ENCODE assay signal across 8 cellular contexts in the genomic region with DNA sequence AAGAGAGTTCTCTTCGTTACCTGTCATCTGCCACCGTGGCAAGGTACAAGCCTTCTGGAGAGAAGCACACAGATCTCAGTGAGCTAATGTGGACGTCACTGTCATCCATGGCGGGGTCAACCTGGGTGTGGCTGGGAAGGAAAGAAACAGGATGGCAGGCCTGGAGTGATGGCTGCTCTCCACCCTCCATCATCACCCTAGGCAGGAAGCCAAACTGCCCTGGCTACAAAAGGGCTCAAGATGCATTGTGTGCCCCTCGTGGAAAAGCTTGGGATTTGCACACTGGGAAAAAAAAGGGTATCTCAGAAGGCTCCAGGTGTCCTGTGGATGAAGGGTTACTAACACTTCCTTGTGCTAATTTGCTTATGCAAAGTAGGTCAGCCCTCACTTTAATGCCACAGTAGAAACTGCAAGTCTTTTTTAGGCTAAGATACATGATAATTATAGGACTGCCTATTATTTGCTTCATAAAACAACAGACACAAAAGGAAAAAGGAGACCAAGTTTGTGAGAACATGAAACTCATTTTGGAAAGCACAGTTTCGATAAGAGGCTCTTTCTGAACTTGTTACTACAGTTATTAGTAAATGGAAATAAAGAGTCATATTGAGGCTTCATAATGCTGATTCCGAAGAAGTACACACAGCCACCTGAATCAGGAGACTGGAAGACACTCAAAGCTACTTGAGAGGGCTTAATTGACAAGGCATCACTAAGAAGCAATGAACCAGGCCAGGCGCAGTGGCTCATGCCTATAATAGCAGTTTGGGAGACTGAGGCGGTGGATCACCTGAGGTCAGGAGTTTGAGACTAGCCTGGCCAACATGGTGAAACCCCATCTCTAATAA. TPM values are rescaled to one million over a fixed set of nuclear protein-coding genes. Genes with fewer than 3 reads are reported as not detected.
DNase-seq lines count a peak whose midpoint lies in the region; ATAC-seq, FAIRE-seq and TF ChIP-seq lines count a peak whose summit lies in the region.

No MANE protein-coding gene starts in this region.

- no peaks in the 10 kb centered on the region for H3K9me3 Mint-ChIP-seq in activated T-cell treated with anti-CD3 and anti-CD28 coated beads, Interleukin-2, amount 50 U/mL, for 24 hours
- H3K9me3 Mint-ChIP-seq in IgD-negative memory B cell, result no peaks in the 10 kb centered on the region

- CTCF ChIA-PET in K562 (lab: Yijun Ruan, JAX; ENCODE audit: low intra/inter-chr PET ratio), result interaction anchor here (3.4 kb wide), 1 partner anchor 160 kb away, joined by 23 read pairs; no protein-coding TSS in a partner anchor

- H3K27ac Mint-ChIP-seq in activated T-cell treated with anti-CD3 and anti-CD28 coated beads, Interleukin-2, amount 50 U/mL, for 24 hours, result peak overlapping the region; percentile 98
- H3K27ac Mint-ChIP-seq in IgD-negative memory B cell, result peak overlapping the region in 2 of 3 donors; percentile 3 to 88

- ATAC-seq in GM21619 (IDR thresholded peaks at IDR 0.05; ENCODE audit: unreplicated experiment) (peak; percentile 91), K562 (peak; percentile 16)

- H3K27me3 Mint-ChIP-seq in activated T-cell treated with anti-CD3 and anti-CD28 coated beads, Interleukin-2, amount 50 U/mL, for 24 hours, result no peaks in the 10 kb centered on the region
- no peaks in the 10 kb centered on the region for H3K27me3 Mint-ChIP-seq in IgD-negative memory B cell

- no peak for TF ChIP-seq EP300 in K562 (IDR thresholded peaks at IDR 0.05; ENCODE audit: low read length)

- H3K9me3 ChIP-seq in K562 (replicated peaks; ENCODE audit: control insufficient read depth, insufficient read depth, low read depth, low read length), result no peaks in the 10 kb centered on the region

- POLR2A ChIA-PET in K562 (lab: Yijun Ruan, JAX), result interaction anchor here (0.5 to 1.9 kb wide), 8 partner anchors 9 to 34 kb away, joined by 3 to 7 read pairs (median 5); no protein-coding TSS in a partner anchor

- peak; percentile 53 for TF ChIP-seq POLR2A in K562 (conservative IDR thresholded peaks at IDR 0.05)

- H3K4me1 ChIP-seq in K562 (replicated peaks in 1 of 2; ENCODE audit: control insufficient read depth in 2 of 2, insufficient read depth in 2 of 2, low read length in 2 of 2), result no peaks in the 10 kb centered on the region; a peak in 1 of 5 replicates

- BruUV-seq in K562 (replicated peaks; lab: Mats Ljungman, UMichigan), result no TSS peak

- no peak for TF ChIP-seq RAD21 in K562 (CRISPR knock-in tag; conservative IDR thresholded peaks at IDR 0.05 in 1 of 2, IDR thresholded peaks at IDR 0.05 in 1 of 2)

- H3K27me3 ChIP-seq in K562 (ENCODE audit: control insufficient read depth in 2 of 2, insufficient read depth in 2 of 2, low read length in 2 of 2), result no peaks in the 10 kb centered on the region

- intact Hi-C loops in K562 (cut with micrococcal nuclease), result loop anchor here (2.0 kb wide), 1 partner anchor 161 kb away; no protein-coding TSS in a partner anchor

- H2AFZ ChIP-seq in K562 (ENCODE audit: low read depth, low read length), result no peak overlapping the region

- H3K4me3 Mint-ChIP-seq in activated T-cell treated with anti-CD3 and anti-CD28 coated beads, Interleukin-2, amount 50 U/mL, for 24 hours, result peak overlapping the region; percentile 27
- H3K4me3 Mint-ChIP-seq in IgD-negative memory B cell, result peak overlapping the region in 1 of 4 donors; percentile 15

- H4K20me1 ChIP-seq in K562 (replicated peaks; ENCODE audit: control insufficient read depth, insufficient read depth, low read length), result no peaks in the 10 kb centered on the region; the same call in 1 of the 2 replicates

- peaks cover 72% of the 10 kb centered on the region for H3K4me1 Mint-ChIP-seq in activated T-cell treated with anti-CD3 and anti-CD28 coated beads, Interleukin-2, amount 50 U/mL, for 24 hours (ENCODE audit: low read depth)
- peaks cover 7 to 10% (median 8%) of the 10 kb centered on the region in 3 donors for H3K4me1 Mint-ChIP-seq in IgD-negative memory B cell

- H3K36me3 ChIP-seq in K562 (ENCODE audit: control insufficient read depth, insufficient read depth, low read length), result peaks cover 91% of the 10 kb centered on the region

- no peak overlapping the region for H3K4me3 ChIP-seq in K562

- TF ChIP-seq CTCF in K562 (IDR thresholded peaks at IDR 0.05 in 2 of 3, conservative IDR thresholded peaks at IDR 0.05 in 1 of 3; ENCODE audit: insufficient read depth in 2 of 3, low read depth in 1 of 3, low read length in 3 of 3), result no peak

- no peak overlapping the region for H3K4me2 ChIP-seq in K562 (ENCODE audit: insufficient read depth, low read length)

- no peak for FAIRE-seq in K562 (lab: Jason Lieb, UNC)

- H3K9ac ChIP-seq in K562 (ENCODE audit: insufficient read depth in 1 of 2, low read depth in 2 of 2, low read length in 2 of 2), result no peak overlapping the region

- no peak overlapping the region for H3K27ac ChIP-seq in K562 (ENCODE audit: extremely low read depth, low read depth, low read length)

- H3K79me2 ChIP-seq in K562 (ENCODE audit: control insufficient read depth, insufficient read depth, low read length), result no peaks in the 10 kb centered on the region

- peaks cover 94% of the 10 kb centered on the region for H3K36me3 Mint-ChIP-seq in activated T-cell treated with anti-CD3 and anti-CD28 coated beads, Interleukin-2, amount 50 U/mL, for 24 hours (ENCODE audit: low read depth)
- H3K36me3 Mint-ChIP-seq in IgD-negative memory B cell, result peaks cover 6% of the 10 kb centered on the region

- 80% methylated on average over 9 of the region's 9 CpGs for WGBS in K562 (ENCODE audit: insufficient coverage, low coverage, missing lambda C conversion rate)

- no peaks in the 10 kb centered on the region for H3K9me1 ChIP-seq in K562 (ENCODE audit: control insufficient read depth, insufficient read depth, low read length)

- in situ Hi-C loops in K562 (cut with MboI), result no loop called here

- peak; percentile 65 for DNase-seq in activated T-cell treated with anti-CD3 and anti-CD28 coated beads, Interleukin-2, amount 50 U/mL, for 24 hours
- DNase-seq in activated T-cell treated with anti-CD3 and anti-CD28 coated beads, Interleukin-2, amount 50 U/mL, for 1 hour, result no peak
- DNase-seq in K562 (ENCODE audit: extremely low read depth in 1 of 4, low spot score in 3 of 4) (no peak), occipital lobe (lab: John Stamatoyannopoulos, UW) (no peak), UCSD-AML1 (lab: John Stamatoyannopoulos, UW; ENCODE audit: unreplicated experiment) (no peak)
- peak; percentile 41 to 43 for DNase-seq in stimulated activated CD4-positive, alpha-beta T cell treated with anti-CD3 and anti-CD28 coated beads, Interleukin-2, amount 100 ng/mL, for 24 hours

TF ChIP-seq in K562, 482 proteins besides CTCF, POLR2A, EP300 and RAD21:
- no peak for TF ChIP-seq PTBP1 (IDR thresholded peaks at IDR 0.05; ENCODE audit: low read depth, low read length)
- TF ChIP-seq POLR2B (IDR thresholded peaks at IDR 0.05; ENCODE audit: low read depth, partially characterized antibody), result peak; percentile 9

RNA-seq across cellular contexts. Expression of a gene that starts 18.9 kb away (rescaled TPM):
- 21.0 TPM for polyA plus RNA-seq in IgD-negative memory B cell
- total RNA-seq in K562 (2011; cell fraction: chromatin; rRNA removed; ENCODE audit: low replicate concordance), result 115 and 120 TPM in 2 replicates
- 65.7 and 71.2 TPM in 2 replicates for total RNA-seq in K562 (2011; cell fraction: nucleolus; rRNA removed)
- 72.1 and 77.7 TPM in 2 replicates for total RNA-seq in K562 (2011; cell fraction: nucleoplasm; rRNA removed)
- 85.3 and 91.1 TPM in 2 replicates for total RNA-seq in K562 (2014; rRNA removed)
- 92.6 and 92.7 TPM in 2 replicates for total RNA-seq in K562 (2014; rRNA removed; fragmentation: Illumina TruSeq; extraction: Trizol)
- 86.3 and 90.2 TPM in 2 replicates for total RNA-seq in K562 (2015; rRNA removed; fragmentation: Illumina TruSeq; extraction: Trizol)
- 61.8 and 67.5 TPM in 2 replicates for total RNA-seq in K562 (2021)
- 80.3 and 110 TPM in 2 replicates for polyA plus RNA-seq in K562 (2011; rRNA removed)
- polyA plus RNA-seq in K562 (2011; cell fraction: cytosol; rRNA removed), result 75.8 and 83.5 TPM in 2 replicates
- polyA plus RNA-seq in K562 (2011; cell fraction: nucleus; rRNA removed), result 82.7 and 100 TPM in 2 replicates
- polyA plus RNA-seq in K562 (2012), result 54.6 and 62.9 TPM in 2 replicates
- 105 and 107 TPM in 2 replicates for polyA plus RNA-seq in K562 (2014; fragmentation: Illumina TruSeq; extraction: Trizol)
- polyA plus RNA-seq in K562 (2014; fragmentation: Nextera tagmentation; extraction: Ambion mirVana), result 100 to 1,000 TPM; 180 to 189 TPM
- 92.9 and 105 TPM in 2 replicates for polyA plus RNA-seq in K562 (2014; rRNA removed)
- 99.3 and 125 TPM in 2 replicates for polyA minus RNA-seq in K562 (2011; rRNA and poly(A)+ RNA removed)
- polyA minus RNA-seq in K562 (2011; cell fraction: cytosol; rRNA and poly(A)+ RNA removed), result 42.2 and 55.9 TPM in 2 replicates
- 29.5 and 37.5 TPM in 2 replicates for polyA minus RNA-seq in K562 (2011; cell fraction: nucleus; rRNA and poly(A)+ RNA removed)
- 25.7 TPM for total RNA-seq in occipital lobe

RNA-seq across cellular contexts. Expression of a gene that starts 25.6 kb away (rescaled TPM):
- 4.5 TPM for polyA plus RNA-seq in IgD-negative memory B cell
- 33.8 and 42.8 TPM in 2 replicates for total RNA-seq in K562 (2011; cell fraction: chromatin; rRNA removed; ENCODE audit: low replicate concordance)
- total RNA-seq in K562 (2011; cell fraction: nucleolus; rRNA removed), result 35.4 and 37.2 TPM in 2 replicates
- 39.2 and 65.9 TPM in 2 replicates for total RNA-seq in K562 (2011; cell fraction: nucleoplasm; rRNA removed)
- 59.8 and 98.7 TPM in 2 replicates for total RNA-seq in K562 (2014; rRNA removed)
- 45.0 and 48.3 TPM in 2 replicates for total RNA-seq in K562 (2014; rRNA removed; fragmentation: Illumina TruSeq; extraction: Trizol)
- total RNA-seq in K562 (2015; rRNA removed; fragmentation: Illumina TruSeq; extraction: Trizol), result 51.8 and 52.8 TPM in 2 replicates
- 62.8 and 66.9 TPM in 2 replicates for total RNA-seq in K562 (2021)
- 52.6 and 72.3 TPM in 2 replicates for polyA plus RNA-seq in K562 (2011; rRNA removed)
- 82.4 and 93.3 TPM in 2 replicates for polyA plus RNA-seq in K562 (2011; cell fraction: cytosol; rRNA removed)
- 35.6 and 37.5 TPM in 2 replicates for polyA plus RNA-seq in K562 (2011; cell fraction: nucleus; rRNA removed)
- polyA plus RNA-seq in K562 (2012), result 46.9 and 92.1 TPM in 2 replicates
- polyA plus RNA-seq in K562 (2014; fragmentation: Illumina TruSeq; extraction: Trizol), result 74.5 and 77.6 TPM in 2 replicates
- 10 to 100 TPM; 31.4 to 32.4 TPM for polyA plus RNA-seq in K562 (2014; fragmentation: Nextera tagmentation; extraction: Ambion mirVana)
- 36.3 and 37.7 TPM in 2 replicates for polyA plus RNA-seq in K562 (2014; rRNA removed)
- 156 and 175 TPM in 2 replicates for polyA minus RNA-seq in K562 (2011; rRNA and poly(A)+ RNA removed)
- polyA minus RNA-seq in K562 (2011; cell fraction: cytosol; rRNA and poly(A)+ RNA removed), result 87.4 and 95.6 TPM in 2 replicates
- polyA minus RNA-seq in K562 (2011; cell fraction: nucleus; rRNA and poly(A)+ RNA removed), result 18.2 and 32.1 TPM in 2 replicates
- 415 TPM for total RNA-seq in occipital lobe

Comparison
In these comparisons a context has a peak if more than half of its experiments do, and no peak if none do; other contexts are left out.
1. DNase-seq: peak in activated T-cell treated with anti-CD3 and anti-CD28 coated beads, Interleukin-2, amount 50 U/mL, for 24 hours (single experiment) and stimulated activated CD4-positive, alpha-beta T cell treated with anti-CD3 and anti-CD28 coated beads, Interleukin-2, amount 100 ng/mL, for 24 hours (2 of 2); none in activated T-cell treated with anti-CD3 and anti-CD28 coated beads, Interleukin-2, amount 50 U/mL, for 1 hour (single experiment), K562 (0 of 4), occipital lobe (single experiment) and UCSD-AML1 (single experiment).